In genomic region chr6:168040856-168041496, GRCh38 we compare ENCODE assay signal across 35 cellular contexts. TPM values are rescaled to one million over a fixed set of nuclear protein-coding genes. Genes with fewer than 3 reads are reported as not detected.
"Had no signal": no experiment of that assay in that cellular context is flagged by ENCODE, and none has a peak within 500 bp of the region (broad histone marks: within the 10 kb centered on the region; RNA-seq: fewer than 3 reads in every experiment).

No MANE protein-coding gene starts in this region.

- H3K9me3 ChIP-seq: SJSA1, SK-N-SH had no signal

- ATAC-seq: activated CD8-positive, alpha-beta memory T cell treated with anti-CD3 and anti-CD28 coated beads, Interleukin-2, amount 10 ng/mL, durations not matched to agents 7 days and 5 days; T-cell; T-helper 17 cell had no signal

- H3K4me1 Mint-ChIP-seq: activated B cell treated with CpG ODN at 0.5 μM for 24 hours; activated naive CD4-positive, alpha-beta T cell treated with anti-CD3 and anti-CD28 coated beads, Interleukin-2, amount 10 ng/mL, durations not matched to agents 7 days and 5 days; activated naive CD8-positive, alpha-beta T cell treated with anti-CD3 and anti-CD28 coated beads, Interleukin-2, amount 50 U/mL, for 24 hours had no signal

- H3K27me3 Mint-ChIP-seq: activated CD8-positive, alpha-beta memory T cell treated with anti-CD3 and anti-CD28 coated beads, Interleukin-2, amount 10 ng/mL, durations not matched to agents 7 days and 5 days; activated naive CD4-positive, alpha-beta T cell treated with anti-CD3 and anti-CD28 coated beads, Interleukin-2, amount 10 ng/mL, durations not matched to agents 7 days and 5 days; T-helper 17 cell had no signal

- H3K27me3 ChIP-seq: SJSA1 had no signal

- H3K9ac ChIP-seq: KMS-11, SK-N-SH had no signal

- H3K27ac ChIP-seq: KMS-11, PC-9, SJSA1, VCaP had no signal

- H3K36me3 ChIP-seq: SJSA1 had no signal

- H3K4me3 Mint-ChIP-seq: activated B cell treated with CpG ODN at 0.5 μM for 24 hours; activated CD4-positive, alpha-beta memory T cell treated with anti-CD3 and anti-CD28 coated beads, Interleukin-2, amount 10 ng/mL, durations not matched to agents 7 days and 5 days; activated CD8-positive, alpha-beta memory T cell treated with anti-CD3 and anti-CD28 coated beads, Interleukin-2, amount 10 ng/mL, durations not matched to agents 7 days and 5 days; activated naive CD4-positive, alpha-beta T cell treated with anti-CD3 and anti-CD28 coated beads, Interleukin-2, amount 10 ng/mL, durations not matched to agents 7 days and 5 days; activated naive CD8-positive, alpha-beta T cell; activated naive CD8-positive, alpha-beta T cell treated with anti-CD3 and anti-CD28 coated beads, Interleukin-2, amount 50 U/mL, for 24 hours; brain; T-cell; T-helper 17 cell had no signal

- H3K27ac Mint-ChIP-seq: activated B cell treated with CpG ODN at 0.5 μM for 24 hours; activated CD4-positive, alpha-beta memory T cell treated with anti-CD3 and anti-CD28 coated beads, Interleukin-2, amount 10 ng/mL, durations not matched to agents 7 days and 5 days; activated CD8-positive, alpha-beta memory T cell treated with anti-CD3 and anti-CD28 coated beads, Interleukin-2, amount 10 ng/mL, durations not matched to agents 7 days and 5 days; activated naive CD4-positive, alpha-beta T cell treated with anti-CD3 and anti-CD28 coated beads, Interleukin-2, amount 10 ng/mL, durations not matched to agents 7 days and 5 days; activated naive CD8-positive, alpha-beta T cell; activated naive CD8-positive, alpha-beta T cell treated with anti-CD3 and anti-CD28 coated beads, Interleukin-2, amount 50 U/mL, for 24 hours; brain; T-cell; T-helper 17 cell had no signal

- H3K4me3 ChIP-seq: PC-9, SJSA1 had no signal

- H2AFZ ChIP-seq: PC-9 had no signal

- H3K4me2 ChIP-seq: KMS-11, PC-9, SK-N-SH had no signal

- DNase-seq: activated B cell treated with CpG ODN at 0.5 μM for 24 hours; activated CD4-positive, alpha-beta memory T cell treated with anti-CD3 and anti-CD28 coated beads, Interleukin-2, amount 10 ng/mL, durations not matched to agents 7 days and 5 days; activated CD4-positive, alpha-beta T cell treated with anti-CD3 and anti-CD28 coated beads for 4 hours; activated CD4-positive, CD25-positive, alpha-beta regulatory T cell treated with anti-CD3 and anti-CD28 coated beads, Interleukin-2, amount 50 U/mL, for 72 hours; activated CD8-positive, alpha-beta memory T cell treated with anti-CD3 and anti-CD28 coated beads for 24 hours; activated CD8-positive, alpha-beta memory T cell treated with anti-CD3 and anti-CD28 coated beads, Interleukin-2, amount 10 ng/mL, durations not matched to agents 7 days and 5 days; activated CD8-positive, alpha-beta memory T cell treated with anti-CD3 and anti-CD28 coated beads, Interleukin-2, amount 50 U/mL, for 48 hours; activated effector memory CD4-positive, alpha-beta T cell treated with Interleukin-2 at 50 U/mL for 16 hours; activated naive CD4-positive, alpha-beta T cell treated with anti-CD3 and anti-CD28 coated beads, Interleukin-2, amount 10 ng/mL, durations not matched to agents 7 days and 5 days; activated naive CD8-positive, alpha-beta T cell treated with anti-CD3 and anti-CD28 coated beads, Interleukin-2, amount 50 U/mL, for 24 hours; activated T-cell treated with anti-CD3 and anti-CD28 coated beads, Interleukin-2, amount 50 U/mL, for 48 hours; anterior cingulate cortex; central memory CD4-positive, alpha-beta T cell; MM.1S; MV-4-11; NCI-H1092; NCI-H1436 treated with DMSO at 0.1 percent for 48 hours; NCI-H1694 treated with DMSO at 0.1 percent for 48 hours; NCI-H2029; NCI-H345; NCI-H524 treated with DMSO at 0.1 percent for 48 hours; PC-9; SHP77 treated with DMSO at 0.1 percent for 48 hours; SK-N-SH; T-cell; T-helper 17 cell had no signal

- H3K36me3 Mint-ChIP-seq: activated CD8-positive, alpha-beta memory T cell treated with anti-CD3 and anti-CD28 coated beads, Interleukin-2, amount 10 ng/mL, durations not matched to agents 7 days and 5 days; activated naive CD4-positive, alpha-beta T cell treated with anti-CD3 and anti-CD28 coated beads, Interleukin-2, amount 10 ng/mL, durations not matched to agents 7 days and 5 days; T-cell had no signal

RNA-seq across cellular contexts. Expression of gene FRMD1, which starts 38.0 kb away (rescaled TPM):
- total RNA-seq: activated B cell treated with CpG ODN at 0.5 μM for 24 hours; activated CD4-positive, alpha-beta memory T cell treated with anti-CD3 and anti-CD28 coated beads, Interleukin-2, amount 10 ng/mL, durations not matched to agents 7 days and 5 days; activated CD8-positive, alpha-beta memory T cell treated with anti-CD3 and anti-CD28 coated beads, Interleukin-2, amount 10 ng/mL, durations not matched to agents 7 days and 5 days; bronchial epithelial cell; LHCN-M2; NCI-H460; OCI-LY7; PC-9; SJSA1; T-cell; T-helper 17 cell had no signal
- polyA plus RNA-seq: SK-N-SH had no signal

RNA-seq across cellular contexts. Expression of gene KIF25, which starts 43.5 kb away (rescaled TPM):
- total RNA-seq: activated B cell treated with CpG ODN at 0.5 μM for 24 hours; activated CD4-positive, alpha-beta memory T cell treated with anti-CD3 and anti-CD28 coated beads, Interleukin-2, amount 10 ng/mL, durations not matched to agents 7 days and 5 days; activated CD8-positive, alpha-beta memory T cell treated with anti-CD3 and anti-CD28 coated beads, Interleukin-2, amount 10 ng/mL, durations not matched to agents 7 days and 5 days; bronchial epithelial cell; LHCN-M2; NCI-H460; OCI-LY7; PC-9; SJSA1; T-cell; T-helper 17 cell had no signal
- polyA plus RNA-seq: SK-N-SH had no signal
